ENCODE assay signal across 21 cellular contexts in the genomic region with DNA sequence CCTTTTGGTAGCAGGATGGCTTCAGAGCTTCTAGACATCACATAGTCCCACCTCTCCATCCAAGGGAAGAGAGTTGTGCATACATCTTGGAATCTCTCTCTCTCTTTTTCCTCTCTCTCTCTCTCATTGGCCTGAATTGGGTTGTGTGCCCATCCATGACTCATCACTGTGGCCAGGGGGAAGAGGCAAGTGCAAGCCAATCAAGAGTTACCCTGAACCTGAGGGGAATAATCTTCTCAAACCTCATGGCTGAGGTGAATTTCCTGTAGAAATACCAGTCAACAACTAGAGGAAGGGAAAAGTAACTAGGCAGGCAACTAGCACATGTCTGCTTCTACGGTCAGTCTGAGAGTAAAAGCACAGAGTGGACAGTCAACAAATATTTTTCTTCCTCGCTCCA. TPM values are rescaled to one million over a fixed set of nuclear protein-coding genes. Genes with fewer than 3 reads are reported as not detected.
DNase-seq lines count a peak whose midpoint lies in the region; FAIRE-seq lines count a peak whose summit lies in the region.
"Had no signal": no experiment of that assay in that cellular context is flagged by ENCODE, and none has a peak within 500 bp of the region (broad histone marks: within the 10 kb centered on the region; RNA-seq: fewer than 3 reads in every experiment).

No MANE protein-coding gene starts in this region.

- no peak for FAIRE-seq in frontal cortex (lab: Jason Lieb, UNC)
- FAIRE-seq: GM12892 had no signal

- DNase-seq in ELR (ENCODE audit: low read depth), result peak; percentile 10
- peak; percentile 36 for DNase-seq in LHCN-M2 (ENCODE audit: low read depth)
- DNase-seq in dermis blood vessel endothelial cell, result peak; percentile 31
- peak; percentile 41 for DNase-seq in renal cortical epithelial cell (ENCODE audit: low read depth)
- no peak for DNase-seq in frontal cortex (ENCODE audit: low spot score in 2 of 2)
- no peak for DNase-seq in NCI-H1105 (lab: John Stamatoyannopoulos, UW)
- DNase-seq in DMS153 treated with DMSO at 0.1 percent for 48 hours (lab: John Stamatoyannopoulos, UW; ENCODE audit: unreplicated experiment), result no peak
- DNase-seq: BE2C; CD4-positive, alpha-beta T cell; DND-41; H7; Kasumi-1; NCI-H1048; NCI-H1694; NCI-H2227 treated with DMSO at 0.1 percent for 48 hours; NCI-H524 treated with DMSO at 0.1 percent for 48 hours; Peyer's patch; SHP77 treated with DMSO at 0.1 percent for 48 hours; T-helper 2 cell had no signal

RNA-seq across cellular contexts. Expression of a gene that starts 7.3 kb away (rescaled TPM):
- total RNA-seq in LHCN-M2 (2014; rRNA removed) (61.4 and 61.7 TPM in 2 replicates), dermis blood vessel endothelial cell (17.1 and 18.5 TPM in 2 replicates), renal cortical epithelial cell (6.6 and 7.2 TPM in 2 replicates), frontal cortex (57.1 TPM)
- 41.3 TPM for polyA plus RNA-seq in LHCN-M2 (2012)
- polyA plus RNA-seq: IgD-negative memory B cell had no signal

Comparison
In these comparisons a context has a peak if more than half of its experiments do, and no peak if none do; other contexts are left out.
1. DNase-seq: peak in ELR (single experiment), LHCN-M2 (single experiment), dermis blood vessel endothelial cell (single experiment) and renal cortical epithelial cell (single experiment); none in frontal cortex (0 of 2), NCI-H1105 (single experiment) and DMS153 treated with DMSO at 0.1 percent for 48 hours (single experiment).